8 cellular contexts compared by ENCODE assay signal in genomic region chrX:68732906-68733493, GRCh38.
DNase-seq lines count a peak whose midpoint lies in the region; ATAC-seq and TF ChIP-seq lines count a peak whose summit lies in the region.

No MANE protein-coding gene starts in this region.

- no peaks in the 10 kb centered on the region for H4K20me1 ChIP-seq in hepatocyte (ENCODE audit: insufficient read depth, poor library complexity, severe bottlenecking)

- TF ChIP-seq CTCF in hepatocyte (IDR thresholded peaks at IDR 0.05; ENCODE audit: poor library complexity), result peak; percentile 48

- no peak overlapping the region for H3K4me3 Mint-ChIP-seq in T-helper 17 cell

- H3K9me2 ChIP-seq in hepatocyte (replicated peaks; ENCODE audit: insufficient read depth), result no peaks in the 10 kb centered on the region

- no peaks in the 10 kb centered on the region for H3K79me2 ChIP-seq in hepatocyte

- WGBS in hepatocyte (ENCODE audit: low lambda C conversion rate, missing lambda C conversion rate), result 57% methylated on average over 4 of the region's 4 CpGs

- H3K27me3 ChIP-seq in hepatocyte, result no peaks in the 10 kb centered on the region

- H3K4me2 ChIP-seq in hepatocyte, result no peak overlapping the region

- H2AFZ ChIP-seq in hepatocyte, result no peak overlapping the region

- no peaks in the 10 kb centered on the region for H3K36me3 Mint-ChIP-seq in T-helper 17 cell (ENCODE audit: low read depth)

- H3K4me1 Mint-ChIP-seq in T-helper 17 cell, result peaks cover 2% of the 10 kb centered on the region

- no peaks in the 10 kb centered on the region for H3K9me3 ChIP-seq in T-helper 17 cell (ENCODE audit: control insufficient read depth, low read length, poor library complexity, severe bottlenecking)
- H3K9me3 ChIP-seq in hepatocyte (ENCODE audit: low read depth), result no peaks in the 10 kb centered on the region

- no peaks in the 10 kb centered on the region for H3K36me3 ChIP-seq in hepatocyte (replicated peaks; ENCODE audit: insufficient read depth, low read depth)

- H3K4me3 ChIP-seq in hepatocyte, result no peak overlapping the region

- H3K27ac ChIP-seq in hepatocyte, result no peak overlapping the region

- ATAC-seq in GM18873 (IDR thresholded peaks at IDR 0.05; ENCODE audit: low FRiP score, unreplicated experiment), result peak; percentile 84
- ATAC-seq in T-helper 17 cell, result peak; percentile 73
- no peak for ATAC-seq in HG03095 (IDR thresholded peaks at IDR 0.05; ENCODE audit: unreplicated experiment)

- DNase-seq in AG20443 (ENCODE audit: low spot score) (peak; percentile 80), HUDEP-2 (lab: John Stamatoyannopoulos, UW; ENCODE audit: unreplicated experiment in 76 of 76) (peak in 54 of 76 experiments; percentile 0 to 62 (median 26)), T-helper 17 cell (peak; percentile 33 to 56 (median 34)), amniotic epithelial cell (ENCODE audit: low read depth) (peak; percentile 14), hepatocyte (ENCODE audit: low spot score) (peak; percentile 71)
- DNase-seq in stimulated activated CD4-positive, alpha-beta T cell treated with anti-CD3 and anti-CD28 coated beads, Interleukin-15, amount 100 ng/mL, for 24 hours, result peak; percentile 74

- H3K27me3 Mint-ChIP-seq in T-helper 17 cell, result peaks cover 4% of the 10 kb centered on the region

- H3K27ac Mint-ChIP-seq in T-helper 17 cell, result no peak overlapping the region

- no peaks in the 10 kb centered on the region for H3K4me1 ChIP-seq in hepatocyte (ENCODE audit: insufficient read depth)

Comparison
In these comparisons a context has a peak if more than half of its experiments do, and no peak if none do; other contexts are left out.
1. DNase-seq: peak in every context shown above with its lines; median percentile 80 in AG20443; 74 in stimulated activated CD4-positive, alpha-beta T cell treated with anti-CD3 and anti-CD28 coated beads, Interleukin-15, amount 100 ng/mL, for 24 hours; 71 in hepatocyte; 34 in T-helper 17 cell; 26 in HUDEP-2; 14 in amniotic epithelial cell.